ENCODE assay signal across 36 cellular contexts in the genomic region with DNA sequence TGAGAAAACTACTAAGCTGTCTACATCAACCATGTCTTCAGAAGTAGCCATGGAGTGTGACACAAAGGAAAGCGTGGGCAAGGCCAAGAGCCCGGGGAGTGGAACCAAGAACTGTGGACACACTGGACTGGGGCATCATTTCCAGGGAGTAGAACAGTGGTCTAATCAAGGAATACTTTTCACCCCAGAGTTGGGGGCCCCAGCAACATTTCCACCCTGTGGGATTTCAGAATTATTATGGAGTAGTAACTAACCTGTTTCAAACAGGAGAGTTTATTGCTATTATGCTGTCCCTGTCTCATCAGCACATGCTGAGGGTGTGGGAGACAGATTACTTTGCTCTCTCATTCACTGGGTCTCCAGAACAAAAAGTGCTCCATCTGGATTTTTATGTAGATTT. TPM values are rescaled to one million over a fixed set of nuclear protein-coding genes. Genes with fewer than 3 reads are reported as not detected.
A peak's percentile ranks its signal among the peaks of the same experiment; 100 is the strongest.
DNase-seq lines count a peak whose midpoint lies in the region; ATAC-seq and TF ChIP-seq lines count a peak whose summit lies in the region.
"Had no signal": no experiment of that assay in that cellular context is flagged by ENCODE, and none has a peak within 500 bp of the region (broad histone marks: within the 10 kb centered on the region; RNA-seq: fewer than 3 reads in every experiment).

No MANE protein-coding gene starts in this region.

- no peak overlapping the region for H3K4me3 ChIP-seq in endodermal cell (ENCODE audit: low read length)
- H3K4me3 ChIP-seq: A549; BLaER1; BLaER1 treated with 17β-estradiol and CSF1 and Interleukin-3, amounts not matched to agents 10 nM and 100 nM had no signal

- TF ChIP-seq CTCF in endodermal cell (conservative IDR thresholded peaks at IDR 0.05): no peak
- TF ChIP-seq CTCF in osteocyte (IDR thresholded peaks at IDR 0.05): no peak
- TF ChIP-seq CTCF in type B pancreatic cell (conservative IDR thresholded peaks at IDR 0.05): no peak
- TF ChIP-seq CTCF in foreskin keratinocyte (conservative IDR thresholded peaks at IDR 0.05): no peak

- DNase-seq in ecto neural progenitor cell (ENCODE audit: low spot score): peak; percentile 7
- peak; percentile 5 for DNase-seq in endodermal cell
- peak; percentile 54 for DNase-seq in osteocyte (ENCODE audit: extremely low spot score, unreplicated experiment)
- peak; percentile 27 for DNase-seq in ureter (ENCODE audit: low spot score)
- DNase-seq in NCI-H1436 treated with DMSO at 0.1 percent for 48 hours (lab: John Stamatoyannopoulos, UW): no peak
- no peak for DNase-seq in type B pancreatic cell (ENCODE audit: extremely low spot score, unreplicated experiment)
- DNase-seq in foreskin keratinocyte: no peak
- DNase-seq in GM19240 (ENCODE audit: insufficient read length, low spot score): no peak
- DNase-seq: 8988T; ACHN; AML-193; BE2C; C1 segment of cervical spinal cord; Caco-2; Calu3; CD4-positive, alpha-beta memory T cell; CD4-positive, alpha-beta T cell; CD4-positive, CD25-positive, alpha-beta regulatory T cell; CD8-positive, alpha-beta memory T cell; CD8-positive, alpha-beta T cell; COR-L47; DMS 273 treated with DMSO at 0.1 percent for 48 hours; DMS153; DMS53; DMS79; DMS79 treated with DMSO at 0.1 percent for 48 hours; DND-41; EL had no signal

- peaks cover 5% of the 10 kb centered on the region for H3K9me3 Mint-ChIP-seq in endodermal cell
- H3K9me3 Mint-ChIP-seq in osteocyte (ENCODE audit: unreplicated experiment): no peaks in the 10 kb centered on the region
- peaks cover 4% of the 10 kb centered on the region for H3K9me3 Mint-ChIP-seq in type B pancreatic cell
- H3K9me3 Mint-ChIP-seq: CD4-positive, alpha-beta T cell had no signal

- H3K27me3 ChIP-seq in endodermal cell (ENCODE audit: control insufficient read depth, insufficient read depth, low read length, poor library complexity, severe bottlenecking) (no peaks in the 10 kb centered on the region), foreskin keratinocyte (no peaks in the 10 kb centered on the region)
- H3K27me3 ChIP-seq: BE2C; BLaER1; BLaER1 treated with 17β-estradiol and CSF1 and Interleukin-3, amounts not matched to agents 10 nM and 100 nM had no signal

- H3K9me3 ChIP-seq in endodermal cell (ENCODE audit: control insufficient read depth, low read length): peaks cover 10% of the 10 kb centered on the region
- H3K9me3 ChIP-seq: BE2C, Caco-2 had no signal

- H3K27ac Mint-ChIP-seq in endodermal cell (no peak overlapping the region), osteocyte (ENCODE audit: unreplicated experiment) (no peak overlapping the region), type B pancreatic cell (no peak overlapping the region)
- H3K27ac Mint-ChIP-seq: B cell; CD4-positive, alpha-beta memory T cell; CD4-positive, alpha-beta T cell; CD4-positive, CD25-positive, alpha-beta regulatory T cell; CD8-positive, alpha-beta memory T cell; CD8-positive, alpha-beta T cell had no signal

- H3K9ac ChIP-seq in endodermal cell (ENCODE audit: extremely low read depth, low read length, poor library complexity, severe bottlenecking): no peak overlapping the region
- H3K9ac ChIP-seq: BLaER1; BLaER1 treated with 17β-estradiol and CSF1 and Interleukin-3, amounts not matched to agents 10 nM and 100 nM had no signal

- ATAC-seq in foreskin keratinocyte: no peak
- ATAC-seq: A549; CD8-positive, alpha-beta T cell had no signal

- H3K36me3 Mint-ChIP-seq in endodermal cell (ENCODE audit: low read depth): no peaks in the 10 kb centered on the region
- no peaks in the 10 kb centered on the region for H3K36me3 Mint-ChIP-seq in osteocyte (ENCODE audit: unreplicated experiment)
- H3K36me3 Mint-ChIP-seq in type B pancreatic cell: no peaks in the 10 kb centered on the region
- H3K36me3 Mint-ChIP-seq: CD14-positive monocyte; CD4-positive, alpha-beta memory T cell; CD4-positive, CD25-positive, alpha-beta regulatory T cell; CD8-positive, alpha-beta memory T cell; CD8-positive, alpha-beta T cell had no signal

- 88 to 92% methylated on average over 2 of the region's 2 CpGs for WGBS in endodermal cell (ENCODE audit: insufficient coverage in 1 of 2, insufficient read length in 1 of 2), 2 experiments

- H3K4me1 Mint-ChIP-seq in endodermal cell: peaks cover 15% of the 10 kb centered on the region
- H3K4me1 Mint-ChIP-seq in osteocyte (ENCODE audit: unreplicated experiment): no peaks in the 10 kb centered on the region
- H3K4me1 Mint-ChIP-seq in type B pancreatic cell (ENCODE audit: unreplicated experiment): peaks cover 8% of the 10 kb centered on the region
- H3K4me1 Mint-ChIP-seq: B cell; CD14-positive monocyte; CD4-positive, alpha-beta memory T cell; CD4-positive, CD25-positive, alpha-beta regulatory T cell; CD8-positive, alpha-beta memory T cell had no signal

- no peak overlapping the region for H3K4me3 Mint-ChIP-seq in endodermal cell
- H3K4me3 Mint-ChIP-seq in osteocyte (ENCODE audit: unreplicated experiment): no peak overlapping the region
- no peak overlapping the region for H3K4me3 Mint-ChIP-seq in type B pancreatic cell
- H3K4me3 Mint-ChIP-seq: B cell; CD14-positive monocyte; CD4-positive, alpha-beta memory T cell; CD4-positive, alpha-beta T cell; CD4-positive, CD25-positive, alpha-beta regulatory T cell; CD8-positive, alpha-beta memory T cell; CD8-positive, alpha-beta T cell had no signal

- H3K36me3 ChIP-seq in endodermal cell (ENCODE audit: control insufficient read depth, insufficient read depth, low read length): no peaks in the 10 kb centered on the region
- H3K36me3 ChIP-seq: BE2C; BLaER1; BLaER1 treated with 17β-estradiol and CSF1 and Interleukin-3, amounts not matched to agents 10 nM and 100 nM had no signal

- H3K27ac ChIP-seq in endodermal cell (ENCODE audit: low read depth, low read length) (no peak overlapping the region), foreskin keratinocyte (no peak overlapping the region)
- H3K27ac ChIP-seq: 22Rv1; A549; BLaER1; BLaER1 treated with 17β-estradiol and CSF1 and Interleukin-3, amounts not matched to agents 10 nM and 100 nM; C4-2B had no signal

- peaks cover 6% of the 10 kb centered on the region for H3K27me3 Mint-ChIP-seq in endodermal cell (ENCODE audit: insufficient read depth)
- H3K27me3 Mint-ChIP-seq in osteocyte (ENCODE audit: unreplicated experiment): peaks cover 13% of the 10 kb centered on the region
- peaks cover 26% of the 10 kb centered on the region for H3K27me3 Mint-ChIP-seq in type B pancreatic cell

- peaks cover 3% of the 10 kb centered on the region for H3K4me1 ChIP-seq in endodermal cell (ENCODE audit: control insufficient read depth, insufficient read depth, low read length)
- peaks cover 3% of the 10 kb centered on the region for H3K4me1 ChIP-seq in foreskin keratinocyte
- H3K4me1 ChIP-seq: BE2C, Caco-2 had no signal

RNA-seq across cellular contexts. Expression of a gene that starts 58.0 kb away (rescaled TPM):
- 1 to 10 TPM; 4.4 to 5.5 TPM for total RNA-seq in endodermal cell
- 1.2 TPM for polyA plus RNA-seq in endodermal cell (2013, experiment 1 of 2)
- polyA plus RNA-seq in endodermal cell (2013, experiment 2 of 2): 0.99 TPM
- total RNA-seq in osteocyte: not detected in 2 replicates
- total RNA-seq in ureter: 59.8 TPM
- 11.3 and 51.7 TPM in 2 replicates for total RNA-seq in type B pancreatic cell (ENCODE audit: low replicate concordance)
- total RNA-seq in foreskin keratinocyte: 0.39 and 0.44 TPM in 2 replicates
- polyA plus RNA-seq in foreskin keratinocyte: 0.29 and 0.59 TPM in 2 replicates
- total RNA-seq: Calu3; CD4-positive, alpha-beta memory T cell; CD4-positive, alpha-beta T cell had no signal
- polyA plus RNA-seq: BJ; CD14-positive monocyte; CD4-positive, alpha-beta memory T cell; CD4-positive, CD25-positive, alpha-beta regulatory T cell; CD8-positive, alpha-beta memory T cell had no signal

Comparison
In these comparisons a context has a peak if more than half of its experiments do, and no peak if none do; other contexts are left out.
1. DNase-seq: peak in ecto neural progenitor cell (single experiment), endodermal cell (single experiment), osteocyte (single experiment) and ureter (single experiment); none in NCI-H1436 treated with DMSO at 0.1 percent for 48 hours (single experiment), type B pancreatic cell (single experiment), foreskin keratinocyte (0 of 2) and GM19240 (single experiment).